ENCODE assay signal across 1 cellular context in the genomic region with DNA sequence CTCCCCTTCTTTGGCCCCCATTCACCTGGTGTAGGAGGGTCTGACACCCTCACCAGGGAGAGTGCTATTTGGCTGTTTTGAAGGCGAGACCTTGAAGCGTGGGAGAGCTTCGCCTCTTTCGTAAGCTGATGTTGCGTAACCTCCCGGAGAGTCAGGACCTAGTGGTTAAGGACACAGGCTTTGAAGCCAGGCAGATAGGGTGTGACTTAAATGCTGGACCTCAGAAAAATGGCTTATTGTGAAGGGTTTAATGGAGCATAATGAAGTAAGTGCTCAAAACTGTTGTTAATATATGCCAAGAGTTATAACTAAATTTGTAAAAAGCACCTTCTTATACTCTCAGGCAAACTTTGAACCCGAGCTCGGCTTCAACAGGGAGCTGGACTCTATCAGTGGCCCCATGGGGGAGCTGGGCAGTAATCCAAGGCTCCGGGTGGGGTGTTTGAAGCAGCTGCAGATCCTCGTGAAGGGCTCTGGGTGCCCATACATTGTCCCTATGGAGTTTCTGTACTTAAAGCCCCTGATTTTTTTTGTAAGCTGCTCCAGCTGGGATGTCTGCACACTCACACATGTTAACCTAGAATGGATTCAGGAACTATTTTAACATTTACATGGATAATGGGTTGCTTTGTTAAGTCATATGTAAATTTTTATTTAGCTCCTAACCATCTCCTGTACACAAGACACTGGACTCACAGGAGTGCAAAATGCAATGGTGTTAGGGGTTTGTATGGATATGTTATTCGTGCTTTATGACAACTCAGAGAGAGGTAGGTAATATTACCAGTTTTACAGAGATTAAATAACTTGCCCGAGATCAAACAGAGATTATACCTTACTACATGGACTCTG.
TF ChIP-seq lines count a peak whose summit lies in the region.

No MANE protein-coding gene starts in this region.

TF ChIP-seq in K562, 482 proteins besides CTCF, POLR2A, EP300 and RAD21 (continued from another document and continues in another):
- TF ChIP-seq, protein P1, sequence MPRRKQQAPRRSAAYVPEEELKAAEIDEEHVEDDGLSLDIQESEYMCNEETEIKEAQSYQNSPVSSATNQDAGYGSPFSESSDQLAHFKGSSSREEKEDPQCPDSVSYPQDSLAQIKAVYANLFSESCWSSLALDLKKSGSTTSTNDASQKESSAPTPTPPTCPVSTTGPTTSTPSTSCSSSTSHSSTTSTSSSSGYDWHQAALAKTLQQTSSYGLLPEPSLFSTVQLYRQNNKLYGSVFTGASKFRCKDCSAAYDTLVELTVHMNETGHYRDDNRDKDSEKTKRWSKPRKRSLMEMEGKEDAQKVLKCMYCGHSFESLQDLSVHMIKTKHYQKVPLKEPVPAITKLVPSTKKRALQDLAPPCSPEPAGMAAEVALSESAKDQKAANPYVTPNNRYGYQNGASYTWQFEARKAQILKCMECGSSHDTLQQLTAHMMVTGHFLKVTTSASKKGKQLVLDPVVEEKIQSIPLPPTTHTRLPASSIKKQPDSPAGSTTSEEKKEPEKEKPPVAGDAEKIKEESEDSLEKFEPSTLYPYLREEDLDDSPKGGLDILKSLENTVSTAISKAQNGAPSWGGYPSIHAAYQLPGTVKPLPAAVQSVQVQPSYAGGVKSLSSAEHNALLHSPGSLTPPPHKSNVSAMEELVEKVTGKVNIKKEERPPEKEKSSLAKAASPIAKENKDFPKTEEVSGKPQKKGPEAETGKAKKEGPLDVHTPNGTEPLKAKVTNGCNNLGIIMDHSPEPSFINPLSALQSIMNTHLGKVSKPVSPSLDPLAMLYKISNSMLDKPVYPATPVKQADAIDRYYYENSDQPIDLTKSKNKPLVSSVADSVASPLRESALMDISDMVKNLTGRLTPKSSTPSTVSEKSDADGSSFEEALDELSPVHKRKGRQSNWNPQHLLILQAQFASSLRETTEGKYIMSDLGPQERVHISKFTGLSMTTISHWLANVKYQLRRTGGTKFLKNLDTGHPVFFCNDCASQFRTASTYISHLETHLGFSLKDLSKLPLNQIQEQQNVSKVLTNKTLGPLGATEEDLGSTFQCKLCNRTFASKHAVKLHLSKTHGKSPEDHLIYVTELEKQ (CRISPR knock-in tag; IDR thresholded peaks at IDR 0.05): no peak
- 0 out of 2 replicates have a peak, but pooled peaks have one; percentile 22 for TF ChIP-seq STAT5A (IDR thresholded peaks at IDR 0.05; ENCODE audit: borderline replicate concordance, low read length)
- TF ChIP-seq, protein P2, sequence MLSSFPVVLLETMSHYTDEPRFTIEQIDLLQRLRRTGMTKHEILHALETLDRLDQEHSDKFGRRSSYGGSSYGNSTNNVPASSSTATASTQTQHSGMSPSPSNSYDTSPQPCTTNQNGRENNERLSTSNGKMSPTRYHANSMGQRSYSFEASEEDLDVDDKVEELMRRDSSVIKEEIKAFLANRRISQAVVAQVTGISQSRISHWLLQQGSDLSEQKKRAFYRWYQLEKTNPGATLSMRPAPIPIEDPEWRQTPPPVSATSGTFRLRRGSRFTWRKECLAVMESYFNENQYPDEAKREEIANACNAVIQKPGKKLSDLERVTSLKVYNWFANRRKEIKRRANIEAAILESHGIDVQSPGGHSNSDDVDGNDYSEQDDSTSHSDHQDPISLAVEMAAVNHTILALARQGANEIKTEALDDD (IDR thresholded peaks at IDR 0.05): peak; percentile 59
- peak in 1 of 2 experiments; percentile 40; a peak in 1 of 4 replicates for TF ChIP-seq MAZ (CRISPR knock-in tag; conservative IDR thresholded peaks at IDR 0.05 in 1 of 2, IDR thresholded peaks at IDR 0.05 in 1 of 2)
- no peak for TF ChIP-seq HNRNPLL (IDR thresholded peaks at IDR 0.05; ENCODE audit: low read depth, low read length, poor library complexity, severe bottlenecking)
- TF ChIP-seq NEUROD1 (IDR thresholded peaks at IDR 0.05; ENCODE audit: borderline replicate concordance, low read depth, low read length, partially characterized antibody): no peak
- TF ChIP-seq GABPA (tag; conservative IDR thresholded peaks at IDR 0.05; ENCODE audit: low read depth): 0 out of 2 replicates have a peak, but pooled peaks have one; percentile 19
- 0 out of 2 replicates have a peak, but pooled peaks have one; percentile 10 for TF ChIP-seq NFIC (IDR thresholded peaks at IDR 0.05)
- TF ChIP-seq, protein P3, sequence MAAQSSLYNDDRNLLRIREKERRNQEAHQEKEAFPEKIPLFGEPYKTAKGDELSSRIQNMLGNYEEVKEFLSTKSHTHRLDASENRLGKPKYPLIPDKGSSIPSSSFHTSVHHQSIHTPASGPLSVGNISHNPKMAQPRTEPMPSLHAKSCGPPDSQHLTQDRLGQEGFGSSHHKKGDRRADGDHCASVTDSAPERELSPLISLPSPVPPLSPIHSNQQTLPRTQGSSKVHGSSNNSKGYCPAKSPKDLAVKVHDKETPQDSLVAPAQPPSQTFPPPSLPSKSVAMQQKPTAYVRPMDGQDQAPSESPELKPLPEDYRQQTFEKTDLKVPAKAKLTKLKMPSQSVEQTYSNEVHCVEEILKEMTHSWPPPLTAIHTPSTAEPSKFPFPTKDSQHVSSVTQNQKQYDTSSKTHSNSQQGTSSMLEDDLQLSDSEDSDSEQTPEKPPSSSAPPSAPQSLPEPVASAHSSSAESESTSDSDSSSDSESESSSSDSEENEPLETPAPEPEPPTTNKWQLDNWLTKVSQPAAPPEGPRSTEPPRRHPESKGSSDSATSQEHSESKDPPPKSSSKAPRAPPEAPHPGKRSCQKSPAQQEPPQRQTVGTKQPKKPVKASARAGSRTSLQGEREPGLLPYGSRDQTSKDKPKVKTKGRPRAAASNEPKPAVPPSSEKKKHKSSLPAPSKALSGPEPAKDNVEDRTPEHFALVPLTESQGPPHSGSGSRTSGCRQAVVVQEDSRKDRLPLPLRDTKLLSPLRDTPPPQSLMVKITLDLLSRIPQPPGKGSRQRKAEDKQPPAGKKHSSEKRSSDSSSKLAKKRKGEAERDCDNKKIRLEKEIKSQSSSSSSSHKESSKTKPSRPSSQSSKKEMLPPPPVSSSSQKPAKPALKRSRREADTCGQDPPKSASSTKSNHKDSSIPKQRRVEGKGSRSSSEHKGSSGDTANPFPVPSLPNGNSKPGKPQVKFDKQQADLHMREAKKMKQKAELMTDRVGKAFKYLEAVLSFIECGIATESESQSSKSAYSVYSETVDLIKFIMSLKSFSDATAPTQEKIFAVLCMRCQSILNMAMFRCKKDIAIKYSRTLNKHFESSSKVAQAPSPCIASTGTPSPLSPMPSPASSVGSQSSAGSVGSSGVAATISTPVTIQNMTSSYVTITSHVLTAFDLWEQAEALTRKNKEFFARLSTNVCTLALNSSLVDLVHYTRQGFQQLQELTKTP (IDR thresholded peaks at IDR 0.05; ENCODE audit: low read depth in 1 of 2, partially characterized antibody in 2 of 2): no peak
- TF ChIP-seq, protein P4, sequence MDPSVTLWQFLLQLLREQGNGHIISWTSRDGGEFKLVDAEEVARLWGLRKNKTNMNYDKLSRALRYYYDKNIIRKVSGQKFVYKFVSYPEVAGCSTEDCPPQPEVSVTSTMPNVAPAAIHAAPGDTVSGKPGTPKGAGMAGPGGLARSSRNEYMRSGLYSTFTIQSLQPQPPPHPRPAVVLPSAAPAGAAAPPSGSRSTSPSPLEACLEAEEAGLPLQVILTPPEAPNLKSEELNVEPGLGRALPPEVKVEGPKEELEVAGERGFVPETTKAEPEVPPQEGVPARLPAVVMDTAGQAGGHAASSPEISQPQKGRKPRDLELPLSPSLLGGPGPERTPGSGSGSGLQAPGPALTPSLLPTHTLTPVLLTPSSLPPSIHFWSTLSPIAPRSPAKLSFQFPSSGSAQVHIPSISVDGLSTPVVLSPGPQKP (CRISPR knock-in tag; IDR thresholded peaks at IDR 0.05): no peak
- 0 out of 2 replicates have a peak, but pooled peaks have one; percentile 51 for TF ChIP-seq DPF2 (IDR thresholded peaks at IDR 0.05)
- no peak for TF ChIP-seq PCBP2 (IDR thresholded peaks at IDR 0.05; ENCODE audit: low read depth, low read length, poor library complexity, severe bottlenecking)
- 0 out of 2 replicates have a peak, but pooled peaks have one; percentile 24 for TF ChIP-seq ESRRA (IDR thresholded peaks at IDR 0.05; ENCODE audit: borderline replicate concordance, low read depth)
- no peak for TF ChIP-seq RAD51 (IDR thresholded peaks at IDR 0.05; ENCODE audit: borderline replicate concordance, low read depth)
- TF ChIP-seq, protein P5, sequence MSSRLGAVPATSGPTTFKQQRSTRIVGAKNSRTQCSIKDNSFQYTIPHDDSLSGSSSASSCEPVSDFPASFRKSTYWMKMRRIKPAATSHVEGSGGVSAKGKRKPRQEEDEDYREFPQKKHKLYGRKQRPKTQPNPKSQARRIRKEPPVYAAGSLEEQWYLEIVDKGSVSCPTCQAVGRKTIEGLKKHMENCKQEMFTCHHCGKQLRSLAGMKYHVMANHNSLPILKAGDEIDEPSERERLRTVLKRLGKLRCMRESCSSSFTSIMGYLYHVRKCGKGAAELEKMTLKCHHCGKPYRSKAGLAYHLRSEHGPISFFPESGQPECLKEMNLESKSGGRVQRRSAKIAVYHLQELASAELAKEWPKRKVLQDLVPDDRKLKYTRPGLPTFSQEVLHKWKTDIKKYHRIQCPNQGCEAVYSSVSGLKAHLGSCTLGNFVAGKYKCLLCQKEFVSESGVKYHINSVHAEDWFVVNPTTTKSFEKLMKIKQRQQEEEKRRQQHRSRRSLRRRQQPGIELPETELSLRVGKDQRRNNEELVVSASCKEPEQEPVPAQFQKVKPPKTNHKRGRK (tag; IDR thresholded peaks at IDR 0.05): 0 out of 2 replicates have a peak, but pooled peaks have one; percentile 46
- TF ChIP-seq SMAD4 (CRISPR knock-in tag; conservative IDR thresholded peaks at IDR 0.05): peak; percentile 68; the same call in 1 of the 2 replicates
- no peak for TF ChIP-seq ZNF780A (CRISPR knock-in tag; IDR thresholded peaks at IDR 0.05)
- TF ChIP-seq ZEB2 (IDR thresholded peaks at IDR 0.05): 0 out of 2 replicates have a peak, but pooled peaks have one; percentile 32
- TF ChIP-seq, protein P6, sequence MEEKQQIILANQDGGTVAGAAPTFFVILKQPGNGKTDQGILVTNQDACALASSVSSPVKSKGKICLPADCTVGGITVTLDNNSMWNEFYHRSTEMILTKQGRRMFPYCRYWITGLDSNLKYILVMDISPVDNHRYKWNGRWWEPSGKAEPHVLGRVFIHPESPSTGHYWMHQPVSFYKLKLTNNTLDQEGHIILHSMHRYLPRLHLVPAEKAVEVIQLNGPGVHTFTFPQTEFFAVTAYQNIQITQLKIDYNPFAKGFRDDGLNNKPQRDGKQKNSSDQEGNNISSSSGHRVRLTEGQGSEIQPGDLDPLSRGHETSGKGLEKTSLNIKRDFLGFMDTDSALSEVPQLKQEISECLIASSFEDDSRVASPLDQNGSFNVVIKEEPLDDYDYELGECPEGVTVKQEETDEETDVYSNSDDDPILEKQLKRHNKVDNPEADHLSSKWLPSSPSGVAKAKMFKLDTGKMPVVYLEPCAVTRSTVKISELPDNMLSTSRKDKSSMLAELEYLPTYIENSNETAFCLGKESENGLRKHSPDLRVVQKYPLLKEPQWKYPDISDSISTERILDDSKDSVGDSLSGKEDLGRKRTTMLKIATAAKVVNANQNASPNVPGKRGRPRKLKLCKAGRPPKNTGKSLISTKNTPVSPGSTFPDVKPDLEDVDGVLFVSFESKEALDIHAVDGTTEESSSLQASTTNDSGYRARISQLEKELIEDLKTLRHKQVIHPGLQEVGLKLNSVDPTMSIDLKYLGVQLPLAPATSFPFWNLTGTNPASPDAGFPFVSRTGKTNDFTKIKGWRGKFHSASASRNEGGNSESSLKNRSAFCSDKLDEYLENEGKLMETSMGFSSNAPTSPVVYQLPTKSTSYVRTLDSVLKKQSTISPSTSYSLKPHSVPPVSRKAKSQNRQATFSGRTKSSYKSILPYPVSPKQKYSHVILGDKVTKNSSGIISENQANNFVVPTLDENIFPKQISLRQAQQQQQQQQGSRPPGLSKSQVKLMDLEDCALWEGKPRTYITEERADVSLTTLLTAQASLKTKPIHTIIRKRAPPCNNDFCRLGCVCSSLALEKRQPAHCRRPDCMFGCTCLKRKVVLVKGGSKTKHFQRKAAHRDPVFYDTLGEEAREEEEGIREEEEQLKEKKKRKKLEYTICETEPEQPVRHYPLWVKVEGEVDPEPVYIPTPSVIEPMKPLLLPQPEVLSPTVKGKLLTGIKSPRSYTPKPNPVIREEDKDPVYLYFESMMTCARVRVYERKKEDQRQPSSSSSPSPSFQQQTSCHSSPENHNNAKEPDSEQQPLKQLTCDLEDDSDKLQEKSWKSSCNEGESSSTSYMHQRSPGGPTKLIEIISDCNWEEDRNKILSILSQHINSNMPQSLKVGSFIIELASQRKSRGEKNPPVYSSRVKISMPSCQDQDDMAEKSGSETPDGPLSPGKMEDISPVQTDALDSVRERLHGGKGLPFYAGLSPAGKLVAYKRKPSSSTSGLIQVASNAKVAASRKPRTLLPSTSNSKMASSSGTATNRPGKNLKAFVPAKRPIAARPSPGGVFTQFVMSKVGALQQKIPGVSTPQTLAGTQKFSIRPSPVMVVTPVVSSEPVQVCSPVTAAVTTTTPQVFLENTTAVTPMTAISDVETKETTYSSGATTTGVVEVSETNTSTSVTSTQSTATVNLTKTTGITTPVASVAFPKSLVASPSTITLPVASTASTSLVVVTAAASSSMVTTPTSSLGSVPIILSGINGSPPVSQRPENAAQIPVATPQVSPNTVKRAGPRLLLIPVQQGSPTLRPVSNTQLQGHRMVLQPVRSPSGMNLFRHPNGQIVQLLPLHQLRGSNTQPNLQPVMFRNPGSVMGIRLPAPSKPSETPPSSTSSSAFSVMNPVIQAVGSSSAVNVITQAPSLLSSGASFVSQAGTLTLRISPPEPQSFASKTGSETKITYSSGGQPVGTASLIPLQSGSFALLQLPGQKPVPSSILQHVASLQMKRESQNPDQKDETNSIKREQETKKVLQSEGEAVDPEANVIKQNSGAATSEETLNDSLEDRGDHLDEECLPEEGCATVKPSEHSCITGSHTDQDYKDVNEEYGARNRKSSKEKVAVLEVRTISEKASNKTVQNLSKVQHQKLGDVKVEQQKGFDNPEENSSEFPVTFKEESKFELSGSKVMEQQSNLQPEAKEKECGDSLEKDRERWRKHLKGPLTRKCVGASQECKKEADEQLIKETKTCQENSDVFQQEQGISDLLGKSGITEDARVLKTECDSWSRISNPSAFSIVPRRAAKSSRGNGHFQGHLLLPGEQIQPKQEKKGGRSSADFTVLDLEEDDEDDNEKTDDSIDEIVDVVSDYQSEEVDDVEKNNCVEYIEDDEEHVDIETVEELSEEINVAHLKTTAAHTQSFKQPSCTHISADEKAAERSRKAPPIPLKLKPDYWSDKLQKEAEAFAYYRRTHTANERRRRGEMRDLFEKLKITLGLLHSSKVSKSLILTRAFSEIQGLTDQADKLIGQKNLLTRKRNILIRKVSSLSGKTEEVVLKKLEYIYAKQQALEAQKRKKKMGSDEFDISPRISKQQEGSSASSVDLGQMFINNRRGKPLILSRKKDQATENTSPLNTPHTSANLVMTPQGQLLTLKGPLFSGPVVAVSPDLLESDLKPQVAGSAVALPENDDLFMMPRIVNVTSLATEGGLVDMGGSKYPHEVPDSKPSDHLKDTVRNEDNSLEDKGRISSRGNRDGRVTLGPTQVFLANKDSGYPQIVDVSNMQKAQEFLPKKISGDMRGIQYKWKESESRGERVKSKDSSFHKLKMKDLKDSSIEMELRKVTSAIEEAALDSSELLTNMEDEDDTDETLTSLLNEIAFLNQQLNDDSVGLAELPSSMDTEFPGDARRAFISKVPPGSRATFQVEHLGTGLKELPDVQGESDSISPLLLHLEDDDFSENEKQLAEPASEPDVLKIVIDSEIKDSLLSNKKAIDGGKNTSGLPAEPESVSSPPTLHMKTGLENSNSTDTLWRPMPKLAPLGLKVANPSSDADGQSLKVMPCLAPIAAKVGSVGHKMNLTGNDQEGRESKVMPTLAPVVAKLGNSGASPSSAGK (IDR thresholded peaks at IDR 0.05): peak; percentile 22; the same call in 1 of the 2 replicates
- TF ChIP-seq TEAD4 (IDR thresholded peaks at IDR 0.05; ENCODE audit: low read length): no peak
- no peak for TF ChIP-seq TEAD4 (CRISPR knock-in tag; IDR thresholded peaks at IDR 0.05; ENCODE audit: borderline replicate concordance)
- 0 out of 4 replicates have a peak, but pooled peaks of 1 of the 2 experiments have one; percentile 10 for TF ChIP-seq KDM1A (IDR thresholded peaks at IDR 0.05)
- TF ChIP-seq TAL1 (IDR thresholded peaks at IDR 0.05): 0 out of 2 replicates have a peak, but pooled peaks have one; percentile 16
- TF ChIP-seq LEF1 (IDR thresholded peaks at IDR 0.05): peak; percentile 36; the same call in 1 of the 2 replicates
